21 cellular contexts compared by ENCODE assay signal in genomic region chr11:62794201-62794775, GRCh38. TPM values are rescaled to one million over a fixed set of nuclear protein-coding genes. Genes with fewer than 3 reads are reported as not detected.
DNase-seq lines count a peak whose midpoint lies in the region; ATAC-seq and TF ChIP-seq lines count a peak whose summit lies in the region.
"Had no signal": no experiment of that assay in that cellular context is flagged by ENCODE, and none has a peak within 500 bp of the region (broad histone marks: within the 10 kb centered on the region; RNA-seq: fewer than 3 reads in every experiment).

No MANE protein-coding gene starts in this region.

- H3K9me3 Mint-ChIP-seq in CD4-positive, alpha-beta memory T cell: peaks cover 0 to 2% (median 0%) of the 10 kb centered on the region in 8 donors
- H3K9me3 Mint-ChIP-seq in activated CD8-positive, alpha-beta T cell treated with anti-CD3 and anti-CD28 coated beads for 36 hours: no peaks in the 10 kb centered on the region
- H3K9me3 Mint-ChIP-seq in naive thymus-derived CD4-positive, alpha-beta T cell: no peaks in the 10 kb centered on the region

- no peak for DNase-seq in CD4-positive, alpha-beta memory T cell
- no peak for DNase-seq in activated CD8-positive, alpha-beta T cell treated with anti-CD3 and anti-CD28 coated beads for 36 hours
- DNase-seq in naive thymus-derived CD4-positive, alpha-beta T cell: no peak
- no peak for DNase-seq in stimulated activated CD4-positive, alpha-beta T cell treated with anti-CD3 and anti-CD28 coated beads, Interleukin-4, amount 100 ng/mL, for 1 hour
- no peak for DNase-seq in stimulated activated naive CD8-positive, alpha-beta T cell treated with anti-CD3 and anti-CD28 coated beads, Interleukin-15, Interleukin-2, amounts not matched to agents 100 U/mL and 50 U/mL, for 24 hours
- no peak for DNase-seq in cerebellum (ENCODE audit: low spot score)
- DNase-seq: activated CD4-positive, alpha-beta T cell treated with anti-CD3 and anti-CD28 coated beads for 4 hours; activated T-cell treated with anti-CD3 and anti-CD28 coated beads, Interleukin-2, amount 50 U/mL, for 1 hour; amniotic stem cell; Calu3; effector CD4-positive, alpha-beta T cell; esophagus squamous epithelium; Karpas-422; left ventricle myocardium superior; NCI-H1092; NCI-H748 treated with DMSO at 0.1 percent for 48 hours; OCI-M1; ovary had no signal

- no peaks in the 10 kb centered on the region for H3K27me3 Mint-ChIP-seq in CD4-positive, alpha-beta memory T cell
- H3K27me3 Mint-ChIP-seq in activated CD8-positive, alpha-beta T cell treated with anti-CD3 and anti-CD28 coated beads for 36 hours: no peaks in the 10 kb centered on the region
- H3K27me3 Mint-ChIP-seq in naive thymus-derived CD4-positive, alpha-beta T cell: no peaks in the 10 kb centered on the region

- intact Hi-C loops in CD4-positive, alpha-beta memory T cell (cut with micrococcal nuclease): no loop called here
- intact Hi-C loops in activated CD8-positive, alpha-beta T cell treated with anti-CD3 and anti-CD28 coated beads for 36 hours (cut with micrococcal nuclease): no loop called here
- intact Hi-C loops in naive thymus-derived CD4-positive, alpha-beta T cell (cut with micrococcal nuclease): no loop called here

- no peak for ATAC-seq in activated CD8-positive, alpha-beta T cell treated with anti-CD3 and anti-CD28 coated beads for 36 hours
- no peak for ATAC-seq in naive thymus-derived CD4-positive, alpha-beta T cell
- no peak for ATAC-seq in stimulated activated naive CD8-positive, alpha-beta T cell treated with anti-CD3 and anti-CD28 coated beads, Interleukin-15, Interleukin-2, amounts not matched to agents 100 U/mL and 50 U/mL, for 24 hours
- no peak for ATAC-seq in GM18867 (IDR thresholded peaks at IDR 0.05; ENCODE audit: unreplicated experiment)
- ATAC-seq: left ventricle myocardium superior, sciatic nerve had no signal

- H3K4me3 ChIP-seq in CD4-positive, alpha-beta memory T cell (ENCODE audit: low read length in 2 of 2): no peak overlapping the region
- no peak overlapping the region for H3K4me3 ChIP-seq in naive thymus-derived CD4-positive, alpha-beta T cell (ENCODE audit: low read length)
- H3K4me3 ChIP-seq: esophagus squamous epithelium, ovary had no signal

- peaks cover 32% of the 10 kb centered on the region for H3K4me1 ChIP-seq in CD4-positive, alpha-beta memory T cell (ENCODE audit: insufficient read depth, low read length)
- H3K4me1 ChIP-seq in naive thymus-derived CD4-positive, alpha-beta T cell (ENCODE audit: control insufficient read depth in 2 of 2, insufficient read depth in 2 of 2, low read length in 2 of 2): peaks cover 19 to 24% of the 10 kb centered on the region in 2 donors

- CTCF ChIA-PET in CD4-positive, alpha-beta memory T cell (lab: Charles Lee; ENCODE audit: partially characterized antibody): interaction anchor here (0.7 to 3.4 kb wide), 5 partner anchors 9 to 252 kb away, joined by 3 to 19 read pairs (median 3); partner anchors contain the start of gene SLC3A2
- CTCF ChIA-PET in activated CD8-positive, alpha-beta T cell treated with anti-CD3 and anti-CD28 coated beads for 36 hours (lab: Charles Lee): interaction anchor here (0.9 to 1.1 kb wide), 3 partner anchors 8 to 122 kb away, joined by 3 to 5 read pairs (median 3); partner anchors contain the start of genes LBHD1, TAF6L and UQCC3
- CTCF ChIA-PET in naive thymus-derived CD4-positive, alpha-beta T cell (lab: Charles Lee): interaction anchor here (0.8 to 3.8 kb wide), 4 partner anchors 8 to 40 kb away, joined by 3 to 14 read pairs (median 3); no protein-coding TSS in a partner anchor

- H3K27ac Mint-ChIP-seq in CD4-positive, alpha-beta memory T cell: peak overlapping the region in 5 of 7 donors; percentile 12 to 88 (median 43)
- H3K27ac Mint-ChIP-seq in activated CD8-positive, alpha-beta T cell treated with anti-CD3 and anti-CD28 coated beads for 36 hours: peak overlapping the region; percentile 32
- peak overlapping the region in 7 of 9 donors; percentile 4 to 81 (median 59) for H3K27ac Mint-ChIP-seq in naive thymus-derived CD4-positive, alpha-beta T cell

- peaks cover 48 to 83% of the 10 kb centered on the region in 2 donors for H3K36me3 Mint-ChIP-seq in CD4-positive, alpha-beta memory T cell
- H3K36me3 Mint-ChIP-seq in activated CD8-positive, alpha-beta T cell treated with anti-CD3 and anti-CD28 coated beads for 36 hours (ENCODE audit: low read depth): peaks cover 70% of the 10 kb centered on the region
- H3K36me3 Mint-ChIP-seq in naive thymus-derived CD4-positive, alpha-beta T cell: peaks cover 8 to 43% (median 22%) of the 10 kb centered on the region in 5 donors

- H3K27ac ChIP-seq in 22Rv1: peak overlapping the region; percentile 98; the same call in 1 of the 2 replicates
- no peak overlapping the region for H3K27ac ChIP-seq in CD4-positive, alpha-beta memory T cell (ENCODE audit: low read depth, low read length)
- H3K27ac ChIP-seq in naive thymus-derived CD4-positive, alpha-beta T cell (ENCODE audit: low read depth, low read length): no peak overlapping the region
- H3K27ac ChIP-seq: esophagus squamous epithelium, ovary had no signal

- H3K4me3 Mint-ChIP-seq in CD4-positive, alpha-beta memory T cell: peak overlapping the region in 3 of 8 donors; percentile 1 to 68 (median 36)
- no peak overlapping the region for H3K4me3 Mint-ChIP-seq in activated CD8-positive, alpha-beta T cell treated with anti-CD3 and anti-CD28 coated beads for 36 hours
- peak overlapping the region in 1 of 10 donors; percentile 6 for H3K4me3 Mint-ChIP-seq in naive thymus-derived CD4-positive, alpha-beta T cell

- peaks cover 26 to 49% (median 33%) of the 10 kb centered on the region in 4 donors for H3K4me1 Mint-ChIP-seq in CD4-positive, alpha-beta memory T cell
- peaks cover 35% of the 10 kb centered on the region for H3K4me1 Mint-ChIP-seq in activated CD8-positive, alpha-beta T cell treated with anti-CD3 and anti-CD28 coated beads for 36 hours (ENCODE audit: low read depth)
- H3K4me1 Mint-ChIP-seq in naive thymus-derived CD4-positive, alpha-beta T cell: peaks cover 17 to 40% (median 33%) of the 10 kb centered on the region in 7 donors

- no peaks in the 10 kb centered on the region for H3K27me3 ChIP-seq in CD4-positive, alpha-beta memory T cell (ENCODE audit: insufficient read depth, low read length)
- no peaks in the 10 kb centered on the region for H3K27me3 ChIP-seq in naive thymus-derived CD4-positive, alpha-beta T cell (ENCODE audit: control insufficient read depth in 2 of 2, insufficient read depth in 2 of 2, low read length in 2 of 2)
- H3K27me3 ChIP-seq: esophagus squamous epithelium, ovary had no signal

- peaks cover 74% of the 10 kb centered on the region for H3K36me3 ChIP-seq in CD4-positive, alpha-beta memory T cell (ENCODE audit: insufficient read depth, low read length)
- peaks cover 33 to 75% (median 38%) of the 10 kb centered on the region in 3 experiments for H3K36me3 ChIP-seq in naive thymus-derived CD4-positive, alpha-beta T cell (ENCODE audit: control insufficient read depth in 2 of 3, insufficient read depth in 3 of 3, low read length in 3 of 3)
- H3K36me3 ChIP-seq: ovary had no signal

- TF ChIP-seq CTCF in 22Rv1 (IDR thresholded peaks at IDR 0.05): no peak
- TF ChIP-seq CTCF in activated CD8-positive, alpha-beta T cell treated with anti-CD3 and anti-CD28 coated beads for 36 hours (IDR thresholded peaks at IDR 0.05): no peak

- no peaks in the 10 kb centered on the region for H3K9me3 ChIP-seq in CD4-positive, alpha-beta memory T cell (ENCODE audit: control insufficient read depth in 1 of 2, low read length in 2 of 2)
- no peaks in the 10 kb centered on the region for H3K9me3 ChIP-seq in naive thymus-derived CD4-positive, alpha-beta T cell (ENCODE audit: control insufficient read depth in 2 of 3, low read length in 3 of 3)
- H3K9me3 ChIP-seq: esophagus squamous epithelium, ovary had no signal

- POLR2A ChIA-PET in CD4-positive, alpha-beta memory T cell (lab: Charles Lee; ENCODE audit: partially characterized antibody): interaction anchor here (1.2 to 25.8 kb wide), 7 partner anchors 8 to 129 kb away, joined by 3 to 801 read pairs (median 7); partner anchors contain the start of genes C11orf98, CSKMT, NXF1 and STX5
- POLR2A ChIA-PET in activated CD8-positive, alpha-beta T cell treated with anti-CD3 and anti-CD28 coated beads for 36 hours (lab: Charles Lee): interaction anchor here (0.9 to 11.0 kb wide), 13 partner anchors 9 to 93 kb away, joined by 3 to 228 read pairs (median 6); partner anchors contain the start of genes NXF1, SLC3A2, STX5 and TEX54
- POLR2A ChIA-PET in naive thymus-derived CD4-positive, alpha-beta T cell (lab: Charles Lee): interaction anchor here (0.6 to 14.1 kb wide), 17 partner anchors 8 to 141 kb away, joined by 3 to 224 read pairs (median 4); partner anchors contain the start of genes INTS5, NXF1, STX5 and TAF6L

RNA-seq across cellular contexts. Expression of gene TMEM223, which starts 2.5 kb away (rescaled TPM):
- 10 to 100 TPM; 21.6 to 23.1 TPM for total RNA-seq in CD4-positive, alpha-beta memory T cell
- 10 to 100 TPM; 38.9 to 45.5 TPM for polyA plus RNA-seq in CD4-positive, alpha-beta memory T cell
- 10 to 100 TPM; 12.3 to 12.7 TPM for total RNA-seq in activated CD8-positive, alpha-beta T cell treated with anti-CD3 and anti-CD28 coated beads for 36 hours
- total RNA-seq in naive thymus-derived CD4-positive, alpha-beta T cell: 10 to 100 TPM in 3 of 5 experiments, 1 to 10 TPM in 2; 6.3 to 24.5 (median 21.0) TPM
- 10 to 100 TPM; 58.5 to 60.4 TPM for polyA plus RNA-seq in naive thymus-derived CD4-positive, alpha-beta T cell
- 13.8 TPM for total RNA-seq in cerebellum

RNA-seq across cellular contexts. Expression of gene TMEM179B, which starts 7.1 kb away (rescaled TPM):
- 10 to 100 TPM; 66.3 to 66.6 TPM for total RNA-seq in CD4-positive, alpha-beta memory T cell
- 100 to 1,000 TPM; 102 to 166 TPM for polyA plus RNA-seq in CD4-positive, alpha-beta memory T cell
- 10 to 100 TPM; 18.6 to 19.5 TPM for total RNA-seq in activated CD8-positive, alpha-beta T cell treated with anti-CD3 and anti-CD28 coated beads for 36 hours
- 10 to 100 TPM; 23.2 to 72.3 (median 50.9) TPM for total RNA-seq in naive thymus-derived CD4-positive, alpha-beta T cell
- polyA plus RNA-seq in naive thymus-derived CD4-positive, alpha-beta T cell: 100 to 1,000 TPM; 103 to 113 TPM
- total RNA-seq in cerebellum: 15.3 TPM

RNA-seq across cellular contexts. Expression of gene NXF1, which starts 11.0 kb away (rescaled TPM):
- total RNA-seq in CD4-positive, alpha-beta memory T cell: 100 to 1,000 TPM; 195 to 196 TPM
- polyA plus RNA-seq in CD4-positive, alpha-beta memory T cell: 10 to 100 TPM; 75.2 to 83.2 TPM
- 10 to 100 TPM; 80.9 to 90.0 TPM for total RNA-seq in activated CD8-positive, alpha-beta T cell treated with anti-CD3 and anti-CD28 coated beads for 36 hours
- total RNA-seq in naive thymus-derived CD4-positive, alpha-beta T cell: 100 to 1,000 TPM in 4 of 5 experiments, 10 to 100 TPM in 1; 92.1 to 421 (median 195) TPM
- 100 to 1,000 TPM in 1 of 2 donors, 10 to 100 TPM in 1; 66.9 to 106 TPM for polyA plus RNA-seq in naive thymus-derived CD4-positive, alpha-beta T cell
- total RNA-seq in cerebellum: 22.5 TPM

RNA-seq across cellular contexts. Expression of gene TAF6L, which starts 23.1 kb away (rescaled TPM):
- total RNA-seq in CD4-positive, alpha-beta memory T cell: 10 to 100 TPM; 26.3 to 34.0 TPM
- polyA plus RNA-seq in CD4-positive, alpha-beta memory T cell: 10 to 100 TPM in 1 of 2 donors, 1 to 10 TPM in 1; 5.7 to 10.5 TPM
- total RNA-seq in activated CD8-positive, alpha-beta T cell treated with anti-CD3 and anti-CD28 coated beads for 36 hours: 10 to 100 TPM; 13.7 to 16.7 TPM
- total RNA-seq in naive thymus-derived CD4-positive, alpha-beta T cell: 10 to 100 TPM; 13.1 to 34.9 (median 24.1) TPM
- polyA plus RNA-seq in naive thymus-derived CD4-positive, alpha-beta T cell: 10 to 100 TPM in 1 of 2 donors, 1 to 10 TPM in 1; 8.4 to 13.9 TPM
- total RNA-seq in cerebellum: 16.0 TPM

RNA-seq across cellular contexts. Expression of gene POLR2G, which starts 32.9 kb away (rescaled TPM):
- 10 to 100 TPM; 77.2 to 84.6 TPM for total RNA-seq in CD4-positive, alpha-beta memory T cell
- 100 to 1,000 TPM; 207 to 300 TPM for polyA plus RNA-seq in CD4-positive, alpha-beta memory T cell
- 100 to 1,000 TPM; 109 to 111 TPM for total RNA-seq in activated CD8-positive, alpha-beta T cell treated with anti-CD3 and anti-CD28 coated beads for 36 hours
- 100 to 1,000 TPM in 1 of 5 experiments, 10 to 100 TPM in 4; 62.7 to 109 (median 77.8) TPM for total RNA-seq in naive thymus-derived CD4-positive, alpha-beta T cell
- 100 to 1,000 TPM; 225 to 245 TPM for polyA plus RNA-seq in naive thymus-derived CD4-positive, alpha-beta T cell
- total RNA-seq in cerebellum: 45.2 TPM
